ENCODE assay signal across 2 cellular contexts in the genomic region with DNA sequence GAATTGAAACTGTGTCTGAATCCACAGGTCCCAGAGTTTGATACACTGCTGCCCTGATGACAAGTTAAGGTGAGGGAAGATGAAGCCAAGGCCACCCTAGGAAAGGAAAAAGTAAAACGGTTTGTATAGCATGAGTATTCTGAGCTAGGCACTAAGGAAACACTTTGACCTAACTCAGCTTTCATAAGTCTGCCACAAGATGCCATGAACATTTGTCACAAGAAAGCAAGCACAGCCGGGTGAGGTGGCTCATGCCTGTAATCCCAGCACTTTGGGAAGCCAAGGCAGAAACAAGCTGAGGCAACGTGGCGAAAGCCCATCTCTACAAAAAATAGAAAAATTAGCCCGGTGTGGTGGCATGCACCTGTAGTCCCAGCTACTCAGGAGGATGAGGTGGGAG.
TF ChIP-seq lines count a peak whose summit lies in the region.

No MANE protein-coding gene starts in this region.

TF ChIP-seq in IMR-90, 13 proteins besides CTCF, POLR2A, EP300 and RAD21:
- TF ChIP-seq CHD1 (IDR thresholded peaks at IDR 0.05; ENCODE audit: low read depth, low read length): no peak

TF ChIP-seq in HEK293T, 16 proteins besides CTCF, POLR2A, EP300 and RAD21:
- TF ChIP-seq FOXA1 (IDR thresholded peaks at IDR 0.05) (no peak), FOXK2 (IDR thresholded peaks at IDR 0.05) (no peak), TARDBP (IDR thresholded peaks at IDR 0.05) (no peak), ZNF384 (IDR thresholded peaks at IDR 0.05) (no peak)
